1 cellular context compared by ENCODE assay signal in the genomic region with DNA sequence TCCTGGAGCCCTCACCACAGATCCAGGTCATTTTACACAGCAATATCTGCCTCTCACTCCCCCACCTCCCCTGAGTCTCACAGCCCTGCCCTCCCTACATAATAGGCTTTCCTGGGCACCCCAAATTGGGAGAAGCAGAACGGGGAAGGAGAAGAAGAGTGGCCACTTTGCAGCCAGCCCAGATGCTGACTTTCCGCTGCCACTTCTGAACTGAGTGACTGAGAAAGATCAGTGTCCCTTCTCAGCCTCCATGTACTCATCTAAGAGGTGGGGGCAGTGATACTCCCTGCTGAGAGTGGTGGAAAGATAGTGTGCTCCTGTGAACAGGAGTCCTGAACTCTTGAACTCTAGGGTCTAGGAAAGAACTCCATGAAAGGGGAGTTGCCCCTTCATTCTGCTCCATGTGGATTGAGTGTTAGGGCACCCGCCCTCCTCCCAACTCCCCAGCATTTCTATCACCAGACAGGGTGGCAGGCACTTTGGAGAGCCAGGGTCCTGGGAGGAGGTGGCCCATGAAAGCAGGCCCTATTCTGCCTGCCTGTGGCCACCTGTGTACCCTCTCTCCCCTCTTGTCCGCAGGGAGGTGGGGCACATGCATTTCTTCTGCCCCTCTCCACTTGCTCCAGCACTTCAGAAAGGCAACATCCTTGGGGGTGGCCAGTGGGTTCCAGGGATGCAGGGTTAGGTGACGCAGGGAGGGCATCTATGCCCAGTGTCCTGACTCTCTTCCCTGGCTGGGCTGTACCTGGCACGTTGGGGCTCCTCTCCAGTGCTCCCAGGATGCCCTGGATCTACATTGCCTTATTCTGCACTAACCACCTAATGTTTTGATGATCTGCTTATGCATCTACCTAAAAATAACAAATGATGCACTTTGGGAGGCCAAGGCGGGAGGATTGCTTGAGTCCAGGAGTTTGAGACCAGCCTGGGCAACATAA.
TF ChIP-seq lines count a peak whose summit lies in the region.

No MANE protein-coding gene starts in this region.

TF ChIP-seq in HCT116, 20 proteins besides CTCF, POLR2A, EP300 and RAD21:
- TF ChIP-seq SIN3A (IDR thresholded peaks at IDR 0.05; ENCODE audit: low read depth) (no peak), POLR2AphosphoS5 (IDR thresholded peaks at IDR 0.05; ENCODE audit: low read depth, low read length) (no peak)
